9 cellular contexts compared by ENCODE assay signal in genomic region chr12:113098428-113099028, GRCh38. TPM values are rescaled to one million over a fixed set of nuclear protein-coding genes. Genes with fewer than 3 reads are reported as not detected.
A peak's percentile ranks its signal among the peaks of the same experiment; 100 is the strongest.
DNase-seq lines count a peak whose midpoint lies in the region; ATAC-seq and TF ChIP-seq lines count a peak whose summit lies in the region.
"Had no signal": no experiment of that assay in that cellular context is flagged by ENCODE, and none has a peak within 500 bp of the region (broad histone marks: within the 10 kb centered on the region; RNA-seq: fewer than 3 reads in every experiment).

No MANE protein-coding gene starts in this region.

- no peaks in the 10 kb centered on the region for H4K20me1 ChIP-seq in neural progenitor cell (ENCODE audit: low read depth)

- peak overlapping the region; percentile 61 for H2AFZ ChIP-seq in neural progenitor cell (replicated peaks)

- TF ChIP-seq POLR2A in suprapubic skin (IDR thresholded peaks at IDR 0.05) = no peak

- DNase-seq in GM06990 (ENCODE audit: extremely low read depth, insufficient read length) (peak; percentile 66), HT1080 (ENCODE audit: low read depth) (peak; percentile 94), OCI-M1 (lab: John Stamatoyannopoulos, UW) (peak; percentile 65), activated T-helper 1 cell treated with Interleukin-2 at 50 U/mL for 16 hours (ENCODE audit: low read depth) (peak; percentile 43), fibroblast of peridontal ligament (ENCODE audit: extremely low read depth) (peak; percentile 74), neural progenitor cell (ENCODE audit: low spot score) (peak; percentile 82), suprapubic skin (ENCODE audit: low spot score in 2 of 2) (peak; percentile 91 to 93)

- H3K9me3 ChIP-seq in neural progenitor cell (ENCODE audit: low read depth) (no peaks in the 10 kb centered on the region), suprapubic skin (no peaks in the 10 kb centered on the region)

- H3K79me2 ChIP-seq in neural progenitor cell (ENCODE audit: low read depth) = no peaks in the 10 kb centered on the region

- H3K4me3 ChIP-seq in GM06990 (replicated peaks; ENCODE audit: low read depth, low read length) (no peak overlapping the region), neural progenitor cell (no peak overlapping the region), suprapubic skin (no peak overlapping the region)

- H3K4me3 Mint-ChIP-seq in neural progenitor cell = no peak overlapping the region

- peak overlapping the region; percentile 72 for H3K27ac Mint-ChIP-seq in neural progenitor cell

- H3K27me3 Mint-ChIP-seq in neural progenitor cell (ENCODE audit: insufficient read depth, low read depth) = peaks cover 8% of the 10 kb centered on the region

- no peaks in the 10 kb centered on the region for H3K9me3 Mint-ChIP-seq in neural progenitor cell

- H3F3A ChIP-seq in neural progenitor cell (ENCODE audit: low read depth) = peaks cover 3% of the 10 kb centered on the region

- H3K36me3 ChIP-seq in GM06990 (ENCODE audit: control insufficient read depth, insufficient read depth, low read length) (no peaks in the 10 kb centered on the region), neural progenitor cell (no peaks in the 10 kb centered on the region), suprapubic skin (no peaks in the 10 kb centered on the region)

- H3K27me3 ChIP-seq in GM06990 (replicated peaks; ENCODE audit: control insufficient read depth, insufficient read depth, low read length) (no peaks in the 10 kb centered on the region; the same call in 1 of the 2 replicates), neural progenitor cell (no peaks in the 10 kb centered on the region), suprapubic skin (peaks cover 5% of the 10 kb centered on the region)

- H3K4me1 Mint-ChIP-seq in neural progenitor cell = peaks cover 19% of the 10 kb centered on the region

- no peak overlapping the region for H3K27ac ChIP-seq in neural progenitor cell
- H3K27ac ChIP-seq in suprapubic skin = no peak overlapping the region

- 26% methylated on average over 15 of the region's 15 CpGs for WGBS in suprapubic skin

- no peak for ATAC-seq in HG03175 (IDR thresholded peaks at IDR 0.05; ENCODE audit: unreplicated experiment)

- H3K9ac ChIP-seq in neural progenitor cell = no peak overlapping the region

- H3K4me2 ChIP-seq in neural progenitor cell = peak overlapping the region; percentile 62

- TF ChIP-seq EP300 in suprapubic skin (IDR thresholded peaks at IDR 0.05) = no peak

- H3K4me1 ChIP-seq in neural progenitor cell (peaks cover 9% of the 10 kb centered on the region), suprapubic skin (peaks cover 15% of the 10 kb centered on the region)

- H3K36me3 Mint-ChIP-seq in neural progenitor cell = no peaks in the 10 kb centered on the region

- TF ChIP-seq CTCF in GM06990 (IDR thresholded peaks at IDR 0.05; ENCODE audit: insufficient read depth, low read length, poor library complexity, severe bottlenecking) (peak; percentile 95), neural progenitor cell (IDR thresholded peaks at IDR 0.05) (peak; percentile 84), suprapubic skin (IDR thresholded peaks at IDR 0.05) (peak; percentile 67 to 92)

RNA-seq across cellular contexts. Expression of gene RASAL1, which starts 37.0 kb away (rescaled TPM):
- not detected in 2 replicates for total RNA-seq in HT1080 (2014; rRNA removed; shearing (Covaris generic))
- polyA plus RNA-seq in HT1080 (2015; cell fraction: cytosol; rRNA removed) = not detected in 2 replicates
- 0.30 TPM in 1 of 2 replicates, not detected in the other for polyA plus RNA-seq in HT1080 (2015; cell fraction: nucleus; rRNA removed)
- total RNA-seq in neural progenitor cell (ENCODE audit: low replicate concordance) = 0.50 and 1.4 TPM in 2 replicates
- total RNA-seq in suprapubic skin = 10 to 100 TPM; 19.8 to 39.0 (median 32.5) TPM
- total RNA-seq: skeletal muscle tissue had no signal

RNA-seq across cellular contexts. Expression of gene DTX1, which starts 42.0 kb away (rescaled TPM):
- total RNA-seq in HT1080 (2014; rRNA removed; shearing (Covaris generic)) = 0.05 TPM in 1 of 2 replicates, not detected in the other
- polyA plus RNA-seq in HT1080 (2015; cell fraction: cytosol; rRNA removed) = 0.08 and 0.15 TPM in 2 replicates
- polyA plus RNA-seq in HT1080 (2015; cell fraction: nucleus; rRNA removed) = 0.03 and 0.07 TPM in 2 replicates
- total RNA-seq in neural progenitor cell (ENCODE audit: low replicate concordance) = 0.49 and 5.2 TPM in 2 replicates
- 1 to 10 TPM; 1.1 to 3.4 (median 1.7) TPM for total RNA-seq in suprapubic skin

RNA-seq across cellular contexts. Expression of gene CFAP73, which starts 51.0 kb away (rescaled TPM):
- not detected in 2 replicates for total RNA-seq in HT1080 (2014; rRNA removed; shearing (Covaris generic))
- polyA plus RNA-seq in HT1080 (2015; cell fraction: cytosol; rRNA removed) = not detected in 2 replicates
- not detected in 2 replicates for polyA plus RNA-seq in HT1080 (2015; cell fraction: nucleus; rRNA removed)
- 0.19 TPM in 1 of 2 replicates, not detected in the other for total RNA-seq in neural progenitor cell (ENCODE audit: low replicate concordance)
- total RNA-seq in suprapubic skin = 1 to 10 TPM; 1.0 to 2.6 (median 2.0) TPM
- total RNA-seq: skeletal muscle tissue had no signal

Comparison
In these comparisons a context has a peak if more than half of its experiments do, and no peak if none do; other contexts are left out.
1. DNase-seq: peak in every context shown above with its lines; median percentile 94 in HT1080; 92 in suprapubic skin; 82 in neural progenitor cell; 74 in fibroblast of peridontal ligament; 66 in GM06990; 65 in OCI-M1; 43 in activated T-helper 1 cell treated with Interleukin-2 at 50 U/mL for 16 hours.